In genomic region chr16:1432388-1433262, GRCh38 we compare ENCODE assay signal across 19 cellular contexts. TPM values are rescaled to one million over a fixed set of nuclear protein-coding genes. Genes with fewer than 3 reads are reported as not detected.
DNase-seq lines count a peak whose midpoint lies in the region; ATAC-seq, FAIRE-seq and TF ChIP-seq lines count a peak whose summit lies in the region.
"Had no signal": no experiment of that assay in that cellular context is flagged by ENCODE, and none has a peak within 500 bp of the region (broad histone marks: within the 10 kb centered on the region; RNA-seq: fewer than 3 reads in every experiment).

No MANE protein-coding gene starts in this region.

- no peak overlapping the region for H2AFZ ChIP-seq in H1 (ENCODE audit: low read length)
- no peak overlapping the region for H2AFZ ChIP-seq in Karpas-422 (ENCODE audit: low read length)
- no peak overlapping the region for H2AFZ ChIP-seq in SK-N-SH (ENCODE audit: low read depth)

- no peak overlapping the region for H3K4me2 ChIP-seq in H1 (ENCODE audit: insufficient read depth in 1 of 2, low read depth in 2 of 2, low read length in 2 of 2)
- no peak overlapping the region for H3K4me2 ChIP-seq in Karpas-422 (ENCODE audit: low read depth, low read length, poor library complexity, severe bottlenecking)
- H3K4me2 ChIP-seq in SK-N-SH: no peak overlapping the region

- no peaks in the 10 kb centered on the region for H3K79me1 ChIP-seq in H1 (ENCODE audit: low read depth, low read length)

- no peak overlapping the region for H4K91ac ChIP-seq in H1 (replicated peaks; ENCODE audit: insufficient read length, low read length)

- no peaks in the 10 kb centered on the region for H3K9me2 ChIP-seq in Karpas-422 (replicated peaks; ENCODE audit: insufficient read depth, low read length)
- H3K9me2 ChIP-seq in SK-N-SH: no peaks in the 10 kb centered on the region

- H3K36me3 ChIP-seq in H7 (replicated peaks; ENCODE audit: control insufficient read depth, insufficient read depth, low read length): no peaks in the 10 kb centered on the region
- no peaks in the 10 kb centered on the region for H3K36me3 ChIP-seq in H1 (ENCODE audit: control insufficient read depth in 2 of 4, insufficient read depth in 4 of 4, low read length in 3 of 4)
- peaks cover 0 to 35% (median 6%) of the 10 kb centered on the region in 6 donors for H3K36me3 ChIP-seq in spleen
- H3K36me3 ChIP-seq in Karpas-422 (ENCODE audit: insufficient read depth, low read length): no peaks in the 10 kb centered on the region
- no peaks in the 10 kb centered on the region for H3K36me3 ChIP-seq in SK-N-SH (replicated peaks in 1 of 2; ENCODE audit: control insufficient read depth in 1 of 2, insufficient read depth in 2 of 2, low read length in 1 of 2)
- H3K36me3 ChIP-seq: prostate gland, suprapubic skin had no signal

- intact Hi-C loops in spleen (cut with DNase I; ENCODE audit: low total_unique reads): no loop called here

- no peak overlapping the region for H2BK5ac ChIP-seq in H1 (ENCODE audit: low read depth, low read length)

- no peaks in the 10 kb centered on the region for H3K9me3 ChIP-seq in H1 (ENCODE audit: insufficient read depth in 2 of 2, low read depth in 1 of 2, low read length in 1 of 2)
- no peaks in the 10 kb centered on the region for H3K9me3 ChIP-seq in spleen
- H3K9me3 ChIP-seq in Karpas-422 (ENCODE audit: low read length): no peaks in the 10 kb centered on the region
- no peaks in the 10 kb centered on the region for H3K9me3 ChIP-seq in SK-N-SH
- H3K9me3 ChIP-seq: prostate gland, suprapubic skin had no signal

- H3K18ac ChIP-seq in H1 (ENCODE audit: extremely low read depth, low read length): no peak overlapping the region

- WGBS in H1 (ENCODE audit: extremely low coverage in 1 of 2, insufficient coverage in 1 of 2, insufficient read length in 1 of 2, insufficient replicate concordance in 2 of 2, low coverage in 1 of 2, low lambda C conversion rate in 2 of 2, missing lambda C conversion rate in 1 of 2), 2 experiments: 95% methylated on average over 7 of the region's 63 CpGs; no CpG with 5 or more reads in 1 of the 2 experiments
- WGBS in spleen, 5 donors: 50 to 68% (median 59%) methylated on average over 56 to 63 of the region's 63 CpGs
- 87% methylated on average over 32 of the region's 63 CpGs for WGBS in SK-N-SH (ENCODE audit: low lambda C conversion rate)

- no peak overlapping the region for H3K9ac ChIP-seq in H1 (replicated peaks in 1 of 4; ENCODE audit: extremely low read depth in 1 of 4, low read depth in 3 of 4, low read length in 3 of 4)
- no peak overlapping the region for H3K9ac ChIP-seq in Karpas-422 (ENCODE audit: low read length)
- no peak overlapping the region for H3K9ac ChIP-seq in SK-N-SH

- H3K4ac ChIP-seq in H1 (replicated peaks; ENCODE audit: insufficient read length, low read depth, low read length): no peak overlapping the region

- H3K4me1 ChIP-seq in H1 (replicated peaks in 1 of 4; ENCODE audit: control insufficient read depth in 3 of 4, insufficient read depth in 4 of 4, low read length in 3 of 4): no peaks in the 10 kb centered on the region; a peak in 2 of 7 replicates
- peaks cover 0 to 53% (median 7%) of the 10 kb centered on the region in 6 donors for H3K4me1 ChIP-seq in spleen
- H3K4me1 ChIP-seq in Karpas-422 (ENCODE audit: low read length): 0 out of 2 replicates have a peak, but pooled peaks cover 2% of the 10 kb centered on the region
- peaks cover 0 to 13% of the 10 kb centered on the region in 2 experiments; a peak in 1 of 4 replicates for H3K4me1 ChIP-seq in SK-N-SH (ENCODE audit: control insufficient read depth in 1 of 2, insufficient read depth in 2 of 2, low read depth in 1 of 2, low read length in 1 of 2)

- POLR2A ChIA-PET in H1 (lab: Charles Lee; ENCODE audit: partially characterized antibody): interaction anchor here (0.8 to 2.4 kb wide), 7 partner anchors 11 to 83 kb away, joined by 3 to 10 read pairs (median 3); partner anchors contain the start of genes UNKL and UQCC4
- POLR2A ChIA-PET in SK-N-SH (lab: Yijun Ruan, JAX): interaction anchor here (1.5 kb wide), 1 partner anchor 12 kb away, joined by 7 read pairs; the partner anchor contains the start of gene UQCC4

- H2BK12ac ChIP-seq in H1 (ENCODE audit: low read depth, low read length): no peak overlapping the region; the same call in 1 of the 2 replicates

- no peak for ATAC-seq in GM18870 (IDR thresholded peaks at IDR 0.05; ENCODE audit: unreplicated experiment)
- ATAC-seq: GM12878 had no signal

- H4K8ac ChIP-seq in H1 (ENCODE audit: extremely low read depth, insufficient read depth, low read length): peak overlapping the region; percentile 68

- no peak overlapping the region for H3K14ac ChIP-seq in H1 (ENCODE audit: insufficient read length)

- H3K23ac ChIP-seq in H1 (ENCODE audit: insufficient read length): no peak overlapping the region

- FAIRE-seq in H1 (lab: Jason Lieb, UNC): no peak
- FAIRE-seq: GM12878 had no signal

- H2BK20ac ChIP-seq in H1 (ENCODE audit: low read length): no peak overlapping the region

- 0 out of 2 replicates have a peak overlapping the region, but pooled peaks have one; percentile 39 for H2AK5ac ChIP-seq in H1 (ENCODE audit: low read depth, low read length)

- no peak overlapping the region for H2BK15ac ChIP-seq in H1 (ENCODE audit: low read length)

- H3K27me3 ChIP-seq in H7 (ENCODE audit: control insufficient read depth, insufficient read depth, low read length): no peaks in the 10 kb centered on the region
- no peaks in the 10 kb centered on the region for H3K27me3 ChIP-seq in H1 (replicated peaks in 1 of 4; ENCODE audit: control insufficient read depth in 3 of 4, extremely low read depth in 1 of 4, insufficient read depth in 3 of 4, low read length in 3 of 4)
- peaks cover 0 to 56% (median 0%) of the 10 kb centered on the region in 7 donors for H3K27me3 ChIP-seq in spleen (replicated peaks in 1 of 7)
- no peaks in the 10 kb centered on the region for H3K27me3 ChIP-seq in Karpas-422 (ENCODE audit: low read length)
- H3K27me3 ChIP-seq in SK-N-SH (ENCODE audit: insufficient read depth): no peaks in the 10 kb centered on the region
- H3K27me3 ChIP-seq: suprapubic skin had no signal

- no peak overlapping the region for H2BK120ac ChIP-seq in H1 (replicated peaks; ENCODE audit: low read depth, low read length)

- no peak for TF ChIP-seq EP300 in H1 (IDR thresholded peaks at IDR 0.05; ENCODE audit: borderline replicate concordance in 1 of 2, low read depth in 2 of 2, low read length in 2 of 2)
- TF ChIP-seq EP300 in SK-N-SH (IDR thresholded peaks at IDR 0.05; ENCODE audit: borderline replicate concordance in 1 of 2, low read depth in 1 of 2, low read length in 1 of 2): no peak

- H4K20me1 ChIP-seq in H1 (replicated peaks in 1 of 2; ENCODE audit: control insufficient read depth in 1 of 2, insufficient read depth in 2 of 2, low read length in 2 of 2): no peaks in the 10 kb centered on the region
- no peaks in the 10 kb centered on the region for H4K20me1 ChIP-seq in Karpas-422 (ENCODE audit: insufficient read depth, low read depth, low read length)
- H4K20me1 ChIP-seq in SK-N-SH (ENCODE audit: insufficient read depth): no peaks in the 10 kb centered on the region

- H3K27ac ChIP-seq in H1 (ENCODE audit: low read depth, low read length) (no peak overlapping the region), spleen (peak overlapping the region in 4 of 8 donors; percentile 57 to 60 (median 58)), Karpas-422 (ENCODE audit: low read length) (no peak overlapping the region), SK-N-SH (ENCODE audit: low read depth in 2 of 2, low read length in 1 of 2) (no peak overlapping the region)
- H3K27ac ChIP-seq: suprapubic skin had no signal

- TF ChIP-seq CTCF in H1 (IDR thresholded peaks at IDR 0.05; ENCODE audit: control extremely low read depth in 1 of 3, insufficient read depth in 1 of 3, low read depth in 1 of 3, low read length in 3 of 3) (no peak), spleen (IDR thresholded peaks at IDR 0.05 in 8 of 11, conservative IDR thresholded peaks at IDR 0.05 in 3 of 11) (no peak), SK-N-SH (IDR thresholded peaks at IDR 0.05) (no peak)

- H4K5ac ChIP-seq in H1 (ENCODE audit: insufficient read length, low read depth, low read length): no peak overlapping the region

- no peaks in the 10 kb centered on the region for H3K23me2 ChIP-seq in H1 (ENCODE audit: low read depth, low read length)

- H3F3A ChIP-seq in SK-N-SH (replicated peaks; ENCODE audit: insufficient read depth): no peaks in the 10 kb centered on the region

- DNase-seq in activated CD8-positive, alpha-beta memory T cell treated with anti-CD3 and anti-CD28 coated beads for 24 hours: peak; percentile 66
- no peak for DNase-seq in activated CD8-positive, alpha-beta memory T cell treated with anti-CD3 and anti-CD28 coated beads, Interleukin-2, amount 50 U/mL, for 4 hours
- DNase-seq in H7: peak; percentile 66
- DNase-seq in H1 (ENCODE audit: low read depth in 1 of 2, low spot score in 2 of 2): no peak
- DNase-seq in spleen: no peak
- no peak for DNase-seq in Karpas-422
- no peak for DNase-seq in SK-N-SH
- DNase-seq: 8988T, kidney glomerular epithelial cell, NCI-H2029 treated with DMSO at 0.1 percent for 48 hours, NCI-H526, OCI-M1 had no signal

- H3K4me3 ChIP-seq in H7 (ENCODE audit: insufficient read depth, low read depth, low read length): no peak overlapping the region
- H3K4me3 ChIP-seq in H1 (ENCODE audit: extremely low read depth in 1 of 4, insufficient read depth in 2 of 4, low read depth in 3 of 4, low read length in 4 of 4): no peak overlapping the region
- peak overlapping the region in 5 of 8 donors; percentile 11 to 53 (median 21) for H3K4me3 ChIP-seq in spleen
- no peak overlapping the region for H3K4me3 ChIP-seq in Karpas-422 (ENCODE audit: low read length)
- H3K4me3 ChIP-seq in SK-N-SH (ENCODE audit: low read depth in 2 of 2, low read length in 1 of 2): no peak overlapping the region
- H3K4me3 ChIP-seq: GM12878, suprapubic skin had no signal

- no peak overlapping the region for H3K56ac ChIP-seq in H1 (replicated peaks; ENCODE audit: insufficient read length, low read depth, low read length)

- H3K79me2 ChIP-seq in H1 (ENCODE audit: control insufficient read depth in 1 of 2, insufficient read depth in 2 of 2, low read length in 2 of 2) (no peaks in the 10 kb centered on the region), Karpas-422 (ENCODE audit: low read length) (no peaks in the 10 kb centered on the region), SK-N-SH (ENCODE audit: insufficient read depth) (no peaks in the 10 kb centered on the region)

- CTCF ChIA-PET in H1 (lab: Charles Lee; ENCODE audit: partially characterized antibody): interaction anchor here (0.6 to 1.7 kb wide), 8 partner anchors 9 to 452 kb away, joined by 3 to 8 read pairs (median 3); partner anchors contain the start of gene CCDC154
- CTCF ChIA-PET in SK-N-SH (lab: Yijun Ruan, JAX): interaction anchor here (0.7 to 1.0 kb wide), 2 partner anchors 11 to 60 kb away, joined by 3 read pairs; no protein-coding TSS in a partner anchor

- TF ChIP-seq POLR2A in H1 (IDR thresholded peaks at IDR 0.05; ENCODE audit: control extremely low read depth in 1 of 2, low read depth in 2 of 2, low read length in 2 of 2): no peak
- TF ChIP-seq POLR2A in spleen (IDR thresholded peaks at IDR 0.05): no peak

- TF ChIP-seq RAD21 in H1 (IDR thresholded peaks at IDR 0.05 in 1 of 2, conservative IDR thresholded peaks at IDR 0.05 in 1 of 2; ENCODE audit: low read depth in 2 of 2, low read length in 2 of 2) (no peak), SK-N-SH (IDR thresholded peaks at IDR 0.05; ENCODE audit: low read length) (no peak)

RNA-seq across cellular contexts. Expression of gene PERCC1, which starts 1.7 kb away (rescaled TPM):
- total RNA-seq in H7 (2014; rRNA removed; shearing (Covaris generic)): not detected in 2 replicates
- total RNA-seq in H1 (2021; fragmentation: NEBNext Ultra II Directional; extraction: Animal tissue kit (Norgen Biotek cat#: 25700)): not detected in 2 replicates
- not detected in 2 replicates for polyA plus RNA-seq in H1 (2011; rRNA removed)
- polyA plus RNA-seq in H1 (2011; cell fraction: cytosol; rRNA removed): not detected
- not detected for polyA plus RNA-seq in H1 (2011; cell fraction: nucleus; rRNA removed)
- polyA plus RNA-seq in H1 (2012, experiment 1 of 2): not detected in 4 replicates
- polyA plus RNA-seq in H1 (2012, experiment 2 of 2): not detected
- not detected for polyA plus RNA-seq in H1 (2013, experiment 1 of 2)
- not detected for polyA plus RNA-seq in H1 (2013, experiment 2 of 2)
- not detected in 2 replicates for polyA minus RNA-seq in H1 (2011; rRNA and poly(A)+ RNA removed)
- not detected for polyA minus RNA-seq in H1 (2011; cell fraction: cytosol; rRNA and poly(A)+ RNA removed)
- not detected for polyA minus RNA-seq in H1 (2011; cell fraction: nucleus; rRNA and poly(A)+ RNA removed)
- 1 to 10 TPM in 1 of 7 donors, under 1 TPM in 1, not detected in 5; 0.73 to 1.3 TPM for total RNA-seq in spleen
- under 1 TPM in 1 of 3 donors, not detected in 2; 0.11 TPM for polyA plus RNA-seq in spleen
- total RNA-seq in Karpas-422 (2014; rRNA removed; shearing (Covaris generic); ENCODE audit: low replicate concordance): not detected in 2 replicates
- polyA plus RNA-seq in SK-N-SH (2012; rRNA removed): not detected in 2 replicates
- polyA plus RNA-seq in SK-N-SH (2012; cell fraction: cytosol; rRNA removed): not detected in 2 replicates
- not detected in 2 replicates for polyA plus RNA-seq in SK-N-SH (2012; cell fraction: nucleus; rRNA removed)
- total RNA-seq: activated T-helper 2 cell treated with anti-CD3 and anti-CD28 coated beads, Interferon-gamma antibody, Interleukin-2, Interleukin-4, amounts not matched to agents 10 μg/mL and 5 μg/mL and 100 μg/mL, durations not matched to agents 14 hours and 24 hours and 36 hours; GM12878; H4; myocyte had no signal
- polyA plus RNA-seq: GM12878 had no signal

RNA-seq across cellular contexts. Expression of gene CCDC154, which starts 11.7 kb away (rescaled TPM):
- 0.11 TPM in 1 of 2 replicates, not detected in the other for total RNA-seq in H7 (2014; rRNA removed; shearing (Covaris generic))
- total RNA-seq in H1 (2021; fragmentation: NEBNext Ultra II Directional; extraction: Animal tissue kit (Norgen Biotek cat#: 25700)): 0.88 and 1.3 TPM in 2 replicates
- polyA plus RNA-seq in H1 (2011; rRNA removed): 0.15 and 0.58 TPM in 2 replicates
- polyA plus RNA-seq in H1 (2011; cell fraction: cytosol; rRNA removed): 0.56 TPM
- 2.4 TPM for polyA plus RNA-seq in H1 (2011; cell fraction: nucleus; rRNA removed)
- 0.43 to 1.3 TPM (median 0.79 TPM) in 4 replicates for polyA plus RNA-seq in H1 (2012, experiment 1 of 2)
- 0.05 TPM for polyA plus RNA-seq in H1 (2012, experiment 2 of 2)
- polyA plus RNA-seq in H1 (2013, experiment 1 of 2): 0.16 TPM
- polyA plus RNA-seq in H1 (2013, experiment 2 of 2): 0.13 TPM
- polyA minus RNA-seq in H1 (2011; rRNA and poly(A)+ RNA removed): not detected in 2 replicates
- polyA minus RNA-seq in H1 (2011; cell fraction: cytosol; rRNA and poly(A)+ RNA removed): not detected
- not detected for polyA minus RNA-seq in H1 (2011; cell fraction: nucleus; rRNA and poly(A)+ RNA removed)
- 1 to 10 TPM; 1.6 to 6.4 (median 3.8) TPM for total RNA-seq in spleen
- polyA plus RNA-seq in spleen: 10 to 100 TPM in 2 of 3 donors, 1 to 10 TPM in 1; 8.3 to 18.2 (median 10.8) TPM
- total RNA-seq in Karpas-422 (2014; rRNA removed; shearing (Covaris generic); ENCODE audit: low replicate concordance): 0.11 TPM in 1 of 2 replicates, not detected in the other
- polyA plus RNA-seq in SK-N-SH (2012; rRNA removed): 0.35 and 0.41 TPM in 2 replicates
- polyA plus RNA-seq in SK-N-SH (2012; cell fraction: cytosol; rRNA removed): 0.03 and 0.10 TPM in 2 replicates
- polyA plus RNA-seq in SK-N-SH (2012; cell fraction: nucleus; rRNA removed): 3.6 and 6.9 TPM in 2 replicates
- total RNA-seq: H4 had no signal

RNA-seq across cellular contexts. Expression of gene UQCC4, which starts 12.1 kb away (rescaled TPM):
- total RNA-seq in H7 (2014; rRNA removed; shearing (Covaris generic)): 30.0 and 32.8 TPM in 2 replicates
- total RNA-seq in H1 (2021; fragmentation: NEBNext Ultra II Directional; extraction: Animal tissue kit (Norgen Biotek cat#: 25700)): 13.4 and 14.9 TPM in 2 replicates
- 33.8 and 35.0 TPM in 2 replicates for polyA plus RNA-seq in H1 (2011; rRNA removed)
- polyA plus RNA-seq in H1 (2011; cell fraction: cytosol; rRNA removed): 31.5 TPM
- polyA plus RNA-seq in H1 (2011; cell fraction: nucleus; rRNA removed): 22.3 TPM
- polyA plus RNA-seq in H1 (2012, experiment 1 of 2): 15.3 to 20.8 TPM (median 19.9 TPM) in 4 replicates
- 16.5 TPM for polyA plus RNA-seq in H1 (2012, experiment 2 of 2)
- 18.8 TPM for polyA plus RNA-seq in H1 (2013, experiment 1 of 2)
- polyA plus RNA-seq in H1 (2013, experiment 2 of 2): 20.4 TPM
- polyA minus RNA-seq in H1 (2011; rRNA and poly(A)+ RNA removed): 7.0 and 7.6 TPM in 2 replicates
- polyA minus RNA-seq in H1 (2011; cell fraction: cytosol; rRNA and poly(A)+ RNA removed): 8.1 TPM
- 13.3 TPM for polyA minus RNA-seq in H1 (2011; cell fraction: nucleus; rRNA and poly(A)+ RNA removed)
- total RNA-seq in spleen: 10 to 100 TPM in 6 of 7 donors, 1 to 10 TPM in 1; 7.9 to 13.5 (median 10.7) TPM
- polyA plus RNA-seq in spleen: 10 to 100 TPM; 20.9 to 33.9 (median 23.4) TPM
- total RNA-seq in Karpas-422 (2014; rRNA removed; shearing (Covaris generic); ENCODE audit: low replicate concordance): 19.0 and 22.2 TPM in 2 replicates
- 47.6 and 51.9 TPM in 2 replicates for polyA plus RNA-seq in SK-N-SH (2012; rRNA removed)
- polyA plus RNA-seq in SK-N-SH (2012; cell fraction: cytosol; rRNA removed): 38.1 and 42.7 TPM in 2 replicates
- polyA plus RNA-seq in SK-N-SH (2012; cell fraction: nucleus; rRNA removed): 32.6 and 44.5 TPM in 2 replicates

RNA-seq across cellular contexts. Expression of gene UNKL, which starts 18.1 kb away (rescaled TPM):
- total RNA-seq in H7 (2014; rRNA removed; shearing (Covaris generic)): 22.0 and 24.3 TPM in 2 replicates
- total RNA-seq in H1 (2021; fragmentation: NEBNext Ultra II Directional; extraction: Animal tissue kit (Norgen Biotek cat#: 25700)): 31.8 and 32.1 TPM in 2 replicates
- polyA plus RNA-seq in H1 (2011; rRNA removed) (25.1 and 32.0 TPM in 2 replicates), spleen (10 to 100 TPM in 1 of 3 donors, 1 to 10 TPM in 2; 6.6 to 17.1 (median 8.2) TPM), SK-N-SH (2012; rRNA removed) (16.3 and 16.4 TPM in 2 replicates)
- 32.1 TPM for polyA plus RNA-seq in H1 (2011; cell fraction: cytosol; rRNA removed)
- 126 TPM for polyA plus RNA-seq in H1 (2011; cell fraction: nucleus; rRNA removed)
- polyA plus RNA-seq in H1 (2012, experiment 1 of 2): 11.6 to 23.0 TPM (median 17.3 TPM) in 4 replicates
- polyA plus RNA-seq in H1 (2012, experiment 2 of 2): 8.4 TPM
- 15.8 TPM for polyA plus RNA-seq in H1 (2013, experiment 1 of 2)
- polyA plus RNA-seq in H1 (2013, experiment 2 of 2): 13.7 TPM
- 7.3 and 13.6 TPM in 2 replicates for polyA minus RNA-seq in H1 (2011; rRNA and poly(A)+ RNA removed)
- polyA minus RNA-seq in H1 (2011; cell fraction: cytosol; rRNA and poly(A)+ RNA removed): 30.1 TPM
- polyA minus RNA-seq in H1 (2011; cell fraction: nucleus; rRNA and poly(A)+ RNA removed): 31.8 TPM
- total RNA-seq in spleen: 10 to 100 TPM; 34.8 to 80.0 (median 51.6) TPM
- 9.8 and 20.8 TPM in 2 replicates for total RNA-seq in Karpas-422 (2014; rRNA removed; shearing (Covaris generic); ENCODE audit: low replicate concordance)
- 8.4 and 10.3 TPM in 2 replicates for polyA plus RNA-seq in SK-N-SH (2012; cell fraction: cytosol; rRNA removed)
- 58.9 and 79.6 TPM in 2 replicates for polyA plus RNA-seq in SK-N-SH (2012; cell fraction: nucleus; rRNA removed)

RNA-seq across cellular contexts. Expression of gene CLCN7, which starts 42.2 kb away (rescaled TPM):
- total RNA-seq in H7 (2014; rRNA removed; shearing (Covaris generic)): 39.1 and 42.6 TPM in 2 replicates
- 76.5 and 81.5 TPM in 2 replicates for total RNA-seq in H1 (2021; fragmentation: NEBNext Ultra II Directional; extraction: Animal tissue kit (Norgen Biotek cat#: 25700))
- 38.6 and 79.6 TPM in 2 replicates for polyA plus RNA-seq in H1 (2011; rRNA removed)
- 41.1 TPM for polyA plus RNA-seq in H1 (2011; cell fraction: cytosol; rRNA removed)
- 372 TPM for polyA plus RNA-seq in H1 (2011; cell fraction: nucleus; rRNA removed)
- polyA plus RNA-seq in H1 (2012, experiment 1 of 2): 64.4 to 95.0 TPM (median 79.5 TPM) in 4 replicates
- 57.4 TPM for polyA plus RNA-seq in H1 (2012, experiment 2 of 2)
- polyA plus RNA-seq in H1 (2013, experiment 1 of 2): 61.1 TPM
- 57.1 TPM for polyA plus RNA-seq in H1 (2013, experiment 2 of 2)
- polyA minus RNA-seq in H1 (2011; rRNA and poly(A)+ RNA removed): 30.3 and 38.3 TPM in 2 replicates
- 33.2 TPM for polyA minus RNA-seq in H1 (2011; cell fraction: cytosol; rRNA and poly(A)+ RNA removed)
- polyA minus RNA-seq in H1 (2011; cell fraction: nucleus; rRNA and poly(A)+ RNA removed): 76.7 TPM
- total RNA-seq in spleen: 100 to 1,000 TPM in 6 of 7 donors, 10 to 100 TPM in 1; 76.5 to 146 (median 127) TPM
- polyA plus RNA-seq in spleen: 100 to 1,000 TPM in 1 of 3 donors, 10 to 100 TPM in 2; 43.2 to 117 (median 59.6) TPM
- total RNA-seq in Karpas-422 (2014; rRNA removed; shearing (Covaris generic); ENCODE audit: low replicate concordance): 8.9 and 29.2 TPM in 2 replicates
- 22.7 and 44.3 TPM in 2 replicates for polyA plus RNA-seq in SK-N-SH (2012; rRNA removed)
- 17.7 and 21.3 TPM in 2 replicates for polyA plus RNA-seq in SK-N-SH (2012; cell fraction: cytosol; rRNA removed)
- 152 and 419 TPM in 2 replicates for polyA plus RNA-seq in SK-N-SH (2012; cell fraction: nucleus; rRNA removed)

Comparison
In these comparisons a context has a peak if more than half of its experiments do, and no peak if none do; other contexts are left out.
1. DNase-seq: peak in activated CD8-positive, alpha-beta memory T cell treated with anti-CD3 and anti-CD28 coated beads for 24 hours (single experiment) and H7 (single experiment); none in activated CD8-positive, alpha-beta memory T cell treated with anti-CD3 and anti-CD28 coated beads, Interleukin-2, amount 50 U/mL, for 4 hours (single experiment), H1 (0 of 2), spleen (single experiment), Karpas-422 (single experiment) and SK-N-SH (single experiment).
2. H3K4me3 ChIP-seq: peak in spleen (5 of 8); none in H7 (single experiment), H1 (0 of 4), Karpas-422 (single experiment) and SK-N-SH (0 of 2).